Comparison of ENCODE assay signal across 8 cellular contexts in the genomic region with DNA sequence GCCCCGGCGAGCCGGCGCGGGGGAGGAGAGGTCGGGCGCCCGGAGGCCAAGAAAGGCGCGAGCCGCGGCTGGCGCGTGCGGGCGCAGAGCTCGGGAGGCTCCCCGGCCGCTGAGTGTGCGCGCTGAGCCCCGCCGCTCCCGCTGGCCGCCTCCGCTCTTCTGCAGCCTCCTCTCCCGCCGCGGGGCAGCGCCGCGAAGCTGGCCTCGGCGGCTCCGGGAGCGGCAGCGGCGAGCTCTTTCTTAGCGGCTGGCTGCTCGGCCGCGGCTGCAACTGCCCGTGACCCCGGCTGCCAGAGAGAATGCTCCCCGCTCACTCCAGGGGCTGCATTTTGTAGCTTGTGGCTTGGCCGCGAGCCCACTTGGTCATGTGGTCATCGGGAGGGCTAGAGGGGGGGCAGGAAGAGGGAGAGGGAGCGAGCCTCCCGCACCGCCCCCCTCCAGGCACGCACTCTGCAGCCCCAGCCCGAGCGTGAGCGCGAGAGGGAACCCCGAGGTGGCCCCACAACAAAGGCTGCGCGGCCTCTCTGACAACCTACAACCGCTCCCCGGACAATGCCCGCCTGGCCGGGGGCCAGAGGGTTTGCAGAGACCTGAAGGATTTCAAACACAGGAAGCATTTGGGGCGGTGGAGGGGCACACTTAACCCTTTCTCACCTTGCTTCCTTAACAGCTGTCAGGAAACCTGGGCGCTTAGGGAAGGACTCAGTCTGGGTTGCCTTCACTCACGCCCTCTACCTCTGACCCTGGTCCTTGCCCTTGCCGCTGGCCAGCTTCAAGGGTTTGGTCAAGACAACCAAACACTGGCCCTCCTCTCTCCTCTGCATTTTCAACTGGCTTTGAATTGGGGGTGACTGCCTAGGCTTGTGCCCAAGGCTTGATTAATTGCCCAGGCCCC. TPM values are rescaled to one million over a fixed set of nuclear protein-coding genes. Genes with fewer than 3 reads are reported as not detected.
DNase-seq lines count a peak whose midpoint lies in the region; ATAC-seq, FAIRE-seq and TF ChIP-seq lines count a peak whose summit lies in the region.

A gene with protein sequence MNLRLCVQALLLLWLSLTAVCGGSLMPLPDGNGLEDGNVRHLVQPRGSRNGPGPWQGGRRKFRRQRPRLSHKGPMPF (minus strand): TSS at position 305 of the 895 bp plus-strand sequence. CDS start 326 bp downstream, outside the sequence.

- CTCF ChIA-PET in endothelial cell of umbilical vein (lab: Charles Lee), result interaction anchor here (0.7 to 6.0 kb wide), 15 partner anchors 9 to 406 kb away, joined by 3 to 122 read pairs (median 3); no protein-coding TSS in a partner anchor

- H3K27ac ChIP-seq in endothelial cell of umbilical vein (ENCODE audit: insufficient read depth, low read depth, low read length), result peak within 1 kb of the TSS; percentile 69

- peak within 1 kb of the TSS; percentile 81 for H3K9ac ChIP-seq in endothelial cell of umbilical vein (replicated peaks; ENCODE audit: extremely low read depth, insufficient read depth, low read length)

- TF ChIP-seq POLR2A in endothelial cell of umbilical vein (IDR thresholded peaks at IDR 0.05; ENCODE audit: low read depth, low read length), result peak; percentile 92

- H3K27me3 ChIP-seq in endothelial cell of umbilical vein (ENCODE audit: control insufficient read depth in 2 of 2, insufficient read depth in 2 of 2, low read length in 2 of 2), result no peaks in the 10 kb centered on the region

- H3K36me3 ChIP-seq in endothelial cell of umbilical vein (ENCODE audit: control insufficient read depth in 2 of 2, extremely low read depth in 1 of 2, insufficient read depth in 2 of 2, low read length in 2 of 2) (no peaks in the 10 kb centered on the region), mucosa of descending colon (ENCODE audit: low read depth) (no peaks in the 10 kb centered on the region)

- POLR2A ChIA-PET in endothelial cell of umbilical vein (lab: Charles Lee), result interaction anchor here (0.6 to 2.4 kb wide), 10 partner anchors 8 to 155 kb away, joined by 3 to 16 read pairs (median 6); no protein-coding TSS in a partner anchor

- FAIRE-seq in endothelial cell of umbilical vein (lab: Jason Lieb, UNC), result peak; percentile 74

- intact Hi-C loops in endothelial cell of umbilical vein (cut with micrococcal nuclease), result loop anchor here (1.0 to 2.0 kb wide), 5 partner anchors 11 to 71 kb away; no protein-coding TSS in a partner anchor
- intact Hi-C loops in mucosa of descending colon (cut with DNase I, micrococcal nuclease), result no loop called here

- DNase-seq in stimulated activated CD4-positive, alpha-beta T cell treated with anti-CD3 and anti-CD28 coated beads, Interleukin-15, amount 100 ng/mL, for 24 hours, result peak; percentile 11
- no peak for DNase-seq in stimulated activated CD4-positive, alpha-beta T cell treated with anti-CD3 and anti-CD28 coated beads, Interleukin-1b, Interleukin-23, amount 100 ng/mL, for 48 hours
- DNase-seq in HK-2 (ENCODE audit: unreplicated experiment) (peak; percentile 51), T1000 (lab: John Stamatoyannopoulos, UW) (peak; percentile 15), endothelial cell of umbilical vein (ENCODE audit: low read depth, low spot score) (peak; percentile 55), mucosa of descending colon (peak in 2 of 3 donors; percentile 47 to 55), ureter (ENCODE audit: low spot score) (peak; percentile 54), germinal center (ENCODE audit: low spot score) (no peak)

- H3K4me2 ChIP-seq in endothelial cell of umbilical vein (ENCODE audit: insufficient read depth, low read length), result peak within 1 kb of the TSS; percentile 91

- dilution Hi-C loops in endothelial cell of umbilical vein (cut with MboI; ENCODE audit: extremely low pct_ligation_motif_present, low sequenced_read_pairs), result no loop called here

- H3K4me3 ChIP-seq in endothelial cell of umbilical vein (replicated peaks in 1 of 3; ENCODE audit: insufficient read depth in 1 of 3, low read depth in 1 of 3, low read length in 3 of 3) (peak within 1 kb of the TSS; percentile 58 to 78 (median 67)), mucosa of descending colon (no peak within 1 kb of the TSS)

- peaks cover 33% of the 10 kb centered on the region for H3K79me2 ChIP-seq in endothelial cell of umbilical vein (ENCODE audit: control insufficient read depth, insufficient read depth, low read length)

- no peaks in the 10 kb centered on the region for H3K9me1 ChIP-seq in endothelial cell of umbilical vein (replicated peaks; ENCODE audit: control insufficient read depth, extremely low read depth, insufficient read depth, low read length)

- no TSS peak for BruUV-seq in endothelial cell of umbilical vein (replicated peaks; lab: Mats Ljungman, UMichigan)

- no peaks in the 10 kb centered on the region for H3K9me3 ChIP-seq in endothelial cell of umbilical vein (replicated peaks; ENCODE audit: control insufficient read depth, insufficient read depth, low read length)
- no peaks in the 10 kb centered on the region for H3K9me3 ChIP-seq in mucosa of descending colon

- H3K4me1 ChIP-seq in endothelial cell of umbilical vein (ENCODE audit: control insufficient read depth, extremely low read depth, insufficient read depth, low read length), result peaks cover 39% of the 10 kb centered on the region
- no peaks in the 10 kb centered on the region for H3K4me1 ChIP-seq in mucosa of descending colon (ENCODE audit: low read depth)

- no peaks in the 10 kb centered on the region for H4K20me1 ChIP-seq in endothelial cell of umbilical vein (replicated peaks; ENCODE audit: control insufficient read depth, extremely low read depth, insufficient read depth, low read length)

- no peak for TF ChIP-seq CTCF in endothelial cell of umbilical vein (IDR thresholded peaks at IDR 0.05; ENCODE audit: extremely low read depth in 1 of 2, insufficient read depth in 1 of 2, low read depth in 1 of 2, low read length in 2 of 2)
- no peak for TF ChIP-seq CTCF in mucosa of descending colon (IDR thresholded peaks at IDR 0.05)

- no peak within 1 kb of the TSS for H2AFZ ChIP-seq in endothelial cell of umbilical vein (ENCODE audit: low read depth, low read length)

- peak; percentile 64 for ATAC-seq in mucosa of descending colon

TF ChIP-seq in endothelial cell of umbilical vein, 7 proteins besides CTCF, POLR2A, EP300 and RAD21:
- TF ChIP-seq MYC (IDR thresholded peaks at IDR 0.05; ENCODE audit: low read depth, low read length), result no peak
- no peak for TF ChIP-seq JUN (IDR thresholded peaks at IDR 0.05; ENCODE audit: borderline replicate concordance, insufficient read depth, insufficient read length, low read depth)
- peak; percentile 7 for TF ChIP-seq FOS (IDR thresholded peaks at IDR 0.05; ENCODE audit: borderline replicate concordance, insufficient read depth, low read length)
- peak; percentile 94 for TF ChIP-seq POLR2AphosphoS5 (IDR thresholded peaks at IDR 0.05; ENCODE audit: insufficient read depth, low read depth, low read length)
- no peak for TF ChIP-seq EZH2 (IDR thresholded peaks at IDR 0.05; ENCODE audit: borderline replicate concordance, low read depth, low read length, severe bottlenecking)
- TF ChIP-seq, protein P1, sequence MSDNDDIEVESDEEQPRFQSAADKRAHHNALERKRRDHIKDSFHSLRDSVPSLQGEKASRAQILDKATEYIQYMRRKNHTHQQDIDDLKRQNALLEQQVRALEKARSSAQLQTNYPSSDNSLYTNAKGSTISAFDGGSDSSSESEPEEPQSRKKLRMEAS (IDR thresholded peaks at IDR 0.05; ENCODE audit: insufficient read depth, insufficient read length), result no peak
- no peak for TF ChIP-seq GATA2 (IDR thresholded peaks at IDR 0.05; ENCODE audit: insufficient read depth, insufficient read length, low read depth, low read length)

RNA-seq across cellular contexts. Expression of the gene that starts here (rescaled TPM):
- total RNA-seq in endothelial cell of umbilical vein, result 465 and 466 TPM in 2 replicates
- 230 and 273 TPM in 2 replicates for polyA plus RNA-seq in endothelial cell of umbilical vein
- 193 and 247 TPM in 2 replicates for polyA plus RNA-seq in endothelial cell of umbilical vein (2011; cell fraction: cytosol; rRNA removed)
- 94.1 and 103 TPM in 2 replicates for polyA plus RNA-seq in endothelial cell of umbilical vein (2011; cell fraction: nucleus; rRNA removed)
- 62.1 and 177 TPM in 2 replicates for polyA plus RNA-seq in endothelial cell of umbilical vein (2012)
- polyA minus RNA-seq in endothelial cell of umbilical vein, result 212 and 222 TPM in 2 replicates
- polyA minus RNA-seq in endothelial cell of umbilical vein (2011; cell fraction: cytosol; rRNA and poly(A)+ RNA removed), result not detected
- 32.5 and 36.3 TPM in 2 replicates for polyA minus RNA-seq in endothelial cell of umbilical vein (2011; cell fraction: nucleus; rRNA and poly(A)+ RNA removed)
- total RNA-seq in mucosa of descending colon, result under 1 TPM; 0.29 to 0.43 (median 0.41) TPM
- total RNA-seq in ureter, result 0.52 TPM

Comparison
In these comparisons a context has a peak if more than half of its experiments do, and no peak if none do; other contexts are left out.
1. RNA of the gene that starts here (total RNA-seq): 465 to 466 TPM in endothelial cell of umbilical vein; 0.52 TPM in ureter (single experiment) and 0.29 to 0.43 TPM in mucosa of descending colon; every median in the first group is over 100 times any median in the second.
2. DNase-seq: peak in stimulated activated CD4-positive, alpha-beta T cell treated with anti-CD3 and anti-CD28 coated beads, Interleukin-15, amount 100 ng/mL, for 24 hours (single experiment), HK-2 (single experiment), T1000 (single experiment) and endothelial cell of umbilical vein (single experiment); none in stimulated activated CD4-positive, alpha-beta T cell treated with anti-CD3 and anti-CD28 coated beads, Interleukin-1b, Interleukin-23, amount 100 ng/mL, for 48 hours (single experiment) and germinal center (single experiment).
3. Peak in DNase-seq and ATAC-seq in mucosa of descending colon; RNA of the gene not detected or under 1 TPM.
4. Peak in DNase-seq in ureter; RNA of the gene not detected or under 1 TPM.